In the genomic region with DNA sequence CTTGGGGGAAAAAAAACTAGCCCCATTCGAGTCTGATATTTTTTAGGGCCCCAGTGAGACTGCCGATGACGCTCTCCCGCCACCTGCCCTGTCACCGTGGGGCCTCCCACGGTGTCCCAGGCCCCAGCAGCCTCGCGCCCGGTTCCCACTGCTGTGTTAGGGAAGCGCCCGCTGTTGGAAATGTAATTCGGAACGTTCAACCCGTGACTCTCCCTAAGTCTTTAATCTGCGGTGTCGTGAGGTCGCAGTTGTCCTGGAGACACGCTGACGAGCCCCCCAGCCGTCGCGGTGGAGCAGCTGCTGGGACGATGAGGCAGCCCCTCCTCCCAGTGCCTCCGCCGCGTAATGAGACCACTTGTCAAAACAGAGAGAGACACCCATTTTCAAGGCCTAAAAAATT, we compare ENCODE assay signal across 1 cellular context.
TF ChIP-seq lines count a peak whose summit lies in the region.

No MANE protein-coding gene starts in this region.

TF ChIP-seq in HepG2, 621 proteins besides CTCF, POLR2A, EP300 and RAD21 (continued from another document):
- TF ChIP-seq, protein P1, sequence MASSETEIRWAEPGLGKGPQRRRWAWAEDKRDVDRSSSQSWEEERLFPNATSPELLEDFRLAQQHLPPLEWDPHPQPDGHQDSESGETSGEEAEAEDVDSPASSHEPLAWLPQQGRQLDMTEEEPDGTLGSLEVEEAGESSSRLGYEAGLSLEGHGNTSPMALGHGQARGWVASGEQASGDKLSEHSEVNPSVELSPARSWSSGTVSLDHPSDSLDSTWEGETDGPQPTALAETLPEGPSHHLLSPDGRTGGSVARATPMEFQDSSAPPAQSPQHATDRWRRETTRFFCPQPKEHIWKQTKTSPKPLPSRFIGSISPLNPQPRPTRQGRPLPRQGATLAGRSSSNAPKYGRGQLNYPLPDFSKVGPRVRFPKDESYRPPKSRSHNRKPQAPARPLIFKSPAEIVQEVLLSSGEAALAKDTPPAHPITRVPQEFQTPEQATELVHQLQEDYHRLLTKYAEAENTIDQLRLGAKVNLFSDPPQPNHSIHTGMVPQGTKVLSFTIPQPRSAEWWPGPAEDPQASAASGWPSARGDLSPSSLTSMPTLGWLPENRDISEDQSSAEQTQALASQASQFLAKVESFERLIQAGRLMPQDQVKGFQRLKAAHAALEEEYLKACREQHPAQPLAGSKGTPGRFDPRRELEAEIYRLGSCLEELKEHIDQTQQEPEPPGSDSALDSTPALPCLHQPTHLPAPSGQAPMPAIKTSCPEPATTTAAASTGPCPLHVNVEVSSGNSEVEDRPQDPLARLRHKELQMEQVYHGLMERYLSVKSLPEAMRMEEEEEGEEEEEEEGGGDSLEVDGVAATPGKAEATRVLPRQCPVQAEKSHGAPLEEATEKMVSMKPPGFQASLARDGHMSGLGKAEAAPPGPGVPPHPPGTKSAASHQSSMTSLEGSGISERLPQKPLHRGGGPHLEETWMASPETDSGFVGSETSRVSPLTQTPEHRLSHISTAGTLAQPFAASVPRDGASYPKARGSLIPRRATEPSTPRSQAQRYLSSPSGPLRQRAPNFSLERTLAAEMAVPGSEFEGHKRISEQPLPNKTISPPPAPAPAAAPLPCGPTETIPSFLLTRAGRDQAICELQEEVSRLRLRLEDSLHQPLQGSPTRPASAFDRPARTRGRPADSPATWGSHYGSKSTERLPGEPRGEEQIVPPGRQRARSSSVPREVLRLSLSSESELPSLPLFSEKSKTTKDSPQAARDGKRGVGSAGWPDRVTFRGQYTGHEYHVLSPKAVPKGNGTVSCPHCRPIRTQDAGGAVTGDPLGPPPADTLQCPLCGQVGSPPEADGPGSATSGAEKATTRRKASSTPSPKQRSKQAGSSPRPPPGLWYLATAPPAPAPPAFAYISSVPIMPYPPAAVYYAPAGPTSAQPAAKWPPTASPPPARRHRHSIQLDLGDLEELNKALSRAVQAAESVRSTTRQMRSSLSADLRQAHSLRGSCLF (CRISPR knock-in tag; IDR thresholded peaks at IDR 0.05; ENCODE audit: borderline replicate concordance), result no peak
- TF ChIP-seq, protein P2, sequence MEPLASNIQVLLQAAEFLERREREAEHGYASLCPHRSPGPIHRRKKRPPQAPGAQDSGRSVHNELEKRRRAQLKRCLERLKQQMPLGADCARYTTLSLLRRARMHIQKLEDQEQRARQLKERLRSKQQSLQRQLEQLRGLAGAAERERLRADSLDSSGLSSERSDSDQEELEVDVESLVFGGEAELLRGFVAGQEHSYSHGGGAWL (CRISPR knock-in tag; IDR thresholded peaks at IDR 0.05), result no peak
- no peak for TF ChIP-seq ZBTB49 (CRISPR knock-in tag; IDR thresholded peaks at IDR 0.05; ENCODE audit: borderline replicate concordance)
- TF ChIP-seq HMG20B (CRISPR knock-in tag; conservative IDR thresholded peaks at IDR 0.05), result no peak
- TF ChIP-seq MLXIP (CRISPR knock-in tag; IDR thresholded peaks at IDR 0.05; ENCODE audit: borderline replicate concordance), result no peak
- no peak for TF ChIP-seq SMAD1 (CRISPR knock-in tag; IDR thresholded peaks at IDR 0.05; ENCODE audit: borderline replicate concordance, low read depth)
- no peak for TF ChIP-seq ZNF232 (CRISPR knock-in tag; IDR thresholded peaks at IDR 0.05; ENCODE audit: borderline replicate concordance)
- no peak for TF ChIP-seq SIX1 (CRISPR knock-in tag; IDR thresholded peaks at IDR 0.05; ENCODE audit: borderline replicate concordance)
- TF ChIP-seq SP4 (CRISPR knock-in tag; IDR thresholded peaks at IDR 0.05), result no peak
- no peak for TF ChIP-seq ZNF567 (CRISPR knock-in tag; IDR thresholded peaks at IDR 0.05; ENCODE audit: borderline replicate concordance)
- TF ChIP-seq NR1H2 (CRISPR knock-in tag; IDR thresholded peaks at IDR 0.05; ENCODE audit: borderline replicate concordance, low read depth), result no peak
- TF ChIP-seq FOXK2 (IDR thresholded peaks at IDR 0.05), result no peak
- no peak for TF ChIP-seq HDAC2 (CRISPR knock-in tag; IDR thresholded peaks at IDR 0.05)
